16 cellular contexts compared by ENCODE assay signal in the genomic region with DNA sequence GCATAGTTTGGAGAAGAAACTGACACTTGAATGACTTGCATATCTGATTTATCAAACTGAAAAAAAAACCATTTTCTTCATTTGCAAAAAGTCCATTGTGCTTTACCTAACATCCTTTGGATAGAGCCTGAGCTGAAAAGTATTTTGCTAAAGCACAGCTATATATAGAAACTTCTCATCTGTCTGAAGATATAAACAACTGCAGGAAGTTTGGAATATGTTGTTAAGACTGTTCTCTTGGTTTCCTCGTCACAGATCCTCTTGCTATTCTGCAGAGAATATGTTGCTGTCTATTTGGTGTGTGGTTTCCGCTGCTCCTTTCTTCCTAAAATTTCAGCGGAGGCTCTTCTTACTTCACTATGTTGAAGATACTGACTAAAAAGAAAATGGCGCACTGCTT.
DNase-seq lines count a peak whose midpoint lies in the region; ATAC-seq and TF ChIP-seq lines count a peak whose summit lies in the region.
"Had no signal": no experiment of that assay in that cellular context is flagged by ENCODE, and none has a peak within 500 bp of the region (broad histone marks: within the 10 kb centered on the region; RNA-seq: fewer than 3 reads in every experiment).

No MANE protein-coding gene starts in this region.

- H3K27me3 ChIP-seq in adipocyte (replicated peaks; ENCODE audit: control insufficient read depth, insufficient read depth, low read length) (peaks cover 11% of the 10 kb centered on the region), gastroesophageal sphincter (no peaks in the 10 kb centered on the region)
- H3K27me3 ChIP-seq: SJSA1 had no signal

- H3K9me3 ChIP-seq in adipocyte (ENCODE audit: control insufficient read depth, low read length), result no peaks in the 10 kb centered on the region
- no peaks in the 10 kb centered on the region for H3K9me3 ChIP-seq in gastroesophageal sphincter
- H3K9me3 ChIP-seq: SJSA1 had no signal

- H3K9ac ChIP-seq in adipocyte (ENCODE audit: low read length), result no peak overlapping the region

- no peaks in the 10 kb centered on the region for H3K36me3 Mint-ChIP-seq in CD14-positive monocyte
- no peaks in the 10 kb centered on the region for H3K36me3 Mint-ChIP-seq in mesothelial cell of epicardium
- H3K36me3 Mint-ChIP-seq in endothelial cell (ENCODE audit: low read depth, unreplicated experiment), result no peaks in the 10 kb centered on the region
- H3K36me3 Mint-ChIP-seq in activated naive CD8-positive, alpha-beta T cell treated with anti-CD3 and anti-CD28 coated beads for 36 hours, result no peaks in the 10 kb centered on the region

- peak overlapping the region; percentile 2 to 89 (median 36) for H3K27ac Mint-ChIP-seq in CD14-positive monocyte
- H3K27ac Mint-ChIP-seq in mesothelial cell of epicardium, result peak overlapping the region; percentile 57
- no peak overlapping the region for H3K27ac Mint-ChIP-seq in endothelial cell (ENCODE audit: unreplicated experiment)
- H3K27ac Mint-ChIP-seq in activated naive CD8-positive, alpha-beta T cell treated with anti-CD3 and anti-CD28 coated beads for 36 hours, result no peak overlapping the region

- no peak for TF ChIP-seq CTCF in CD14-positive monocyte (IDR thresholded peaks at IDR 0.05)
- no peak for TF ChIP-seq CTCF in gastroesophageal sphincter (IDR thresholded peaks at IDR 0.05)
- TF ChIP-seq CTCF in mesothelial cell of epicardium (IDR thresholded peaks at IDR 0.05; ENCODE audit: unreplicated experiment), result no peak
- no peak for TF ChIP-seq CTCF in endothelial cell (IDR thresholded peaks at IDR 0.05; ENCODE audit: unreplicated experiment)

- H3K4me3 Mint-ChIP-seq in CD14-positive monocyte (peak overlapping the region; percentile 47 to 80), mesothelial cell of epicardium (no peak overlapping the region), endothelial cell (ENCODE audit: unreplicated experiment) (no peak overlapping the region)
- no peak overlapping the region for H3K4me3 Mint-ChIP-seq in activated naive CD8-positive, alpha-beta T cell treated with anti-CD3 and anti-CD28 coated beads for 36 hours

- peak overlapping the region in 3 of 4 donors; percentile 15 to 40 (median 34) for H3K27ac ChIP-seq in gastroesophageal sphincter
- H3K27ac ChIP-seq: PC-9, SJSA1 had no signal

- H3K36me3 ChIP-seq in adipocyte (ENCODE audit: control insufficient read depth, insufficient read depth, low read length, severe bottlenecking) (no peaks in the 10 kb centered on the region), gastroesophageal sphincter (no peaks in the 10 kb centered on the region)
- H3K36me3 ChIP-seq: SJSA1 had no signal

- 20 to 27% methylated on average over 4 of the region's 4 CpGs for WGBS in gastroesophageal sphincter (ENCODE audit: low coverage in 1 of 2), 2 donors

- peaks cover 15% of the 10 kb centered on the region for H3K4me1 Mint-ChIP-seq in CD14-positive monocyte
- peaks cover 6% of the 10 kb centered on the region for H3K4me1 Mint-ChIP-seq in mesothelial cell of epicardium
- peaks cover 9% of the 10 kb centered on the region for H3K4me1 Mint-ChIP-seq in endothelial cell (ENCODE audit: unreplicated experiment)
- H3K4me1 Mint-ChIP-seq in activated naive CD8-positive, alpha-beta T cell treated with anti-CD3 and anti-CD28 coated beads for 36 hours, result no peaks in the 10 kb centered on the region

- intact Hi-C loops in CD14-positive monocyte (cut with micrococcal nuclease), result no loop called here
- intact Hi-C loops in Right ventricle myocardium superior (cut with DNase I), result no loop called here

- no peak for TF ChIP-seq POLR2A in gastroesophageal sphincter (IDR thresholded peaks at IDR 0.05)

- ATAC-seq in gastroesophageal sphincter, result no peak
- no peak for ATAC-seq in Right ventricle myocardium superior (ENCODE audit: poor library complexity)

- no peak for DNase-seq in CD14-positive monocyte (ENCODE audit: low spot score)
- DNase-seq in adipocyte (ENCODE audit: low read depth), result peak; percentile 24
- DNase-seq in mesothelial cell of epicardium (ENCODE audit: low spot score in 2 of 2, unreplicated experiment in 2 of 2), result no peak
- DNase-seq in endothelial cell (ENCODE audit: low spot score), result no peak
- DNase-seq in activated naive CD8-positive, alpha-beta T cell treated with anti-CD3 and anti-CD28 coated beads for 36 hours, result no peak
- DNase-seq in Right ventricle myocardium superior, result no peak
- DNase-seq: COR-L47, H7, KBM-7, NCI-H1436 treated with DMSO at 0.1 percent for 48 hours, NCI-H2029 treated with DMSO at 0.1 percent for 48 hours, NCI-H510A, NCI-H774, PC-9 had no signal

- peaks cover 0 to 2% (median 2%) of the 10 kb centered on the region in 3 donors for H3K27me3 Mint-ChIP-seq in CD14-positive monocyte (ENCODE audit: low read depth in 3 of 3)
- peaks cover 6% of the 10 kb centered on the region for H3K27me3 Mint-ChIP-seq in mesothelial cell of epicardium (ENCODE audit: low read depth)
- H3K27me3 Mint-ChIP-seq in endothelial cell (ENCODE audit: unreplicated experiment), result peaks cover 4% of the 10 kb centered on the region
- H3K27me3 Mint-ChIP-seq in activated naive CD8-positive, alpha-beta T cell treated with anti-CD3 and anti-CD28 coated beads for 36 hours, result peaks cover 4% of the 10 kb centered on the region

- H3K4me1 ChIP-seq in adipocyte (ENCODE audit: control insufficient read depth, insufficient read depth, low read length), result no peaks in the 10 kb centered on the region
- H3K4me1 ChIP-seq in gastroesophageal sphincter, result peaks cover 0 to 33% (median 3%) of the 10 kb centered on the region in 3 donors
- H3K4me1 ChIP-seq: SJSA1 had no signal

- H3K9me3 Mint-ChIP-seq in CD14-positive monocyte (peaks cover 0 to 6% (median 2%) of the 10 kb centered on the region in 7 donors), mesothelial cell of epicardium (no peaks in the 10 kb centered on the region), endothelial cell (ENCODE audit: unreplicated experiment) (no peaks in the 10 kb centered on the region)
- H3K9me3 Mint-ChIP-seq in activated naive CD8-positive, alpha-beta T cell treated with anti-CD3 and anti-CD28 coated beads for 36 hours, result no peaks in the 10 kb centered on the region

- no peak for TF ChIP-seq EP300 in gastroesophageal sphincter (IDR thresholded peaks at IDR 0.05)

- H3K4me3 ChIP-seq in adipocyte (ENCODE audit: low read length) (no peak overlapping the region), gastroesophageal sphincter (no peak overlapping the region)
- H3K4me3 ChIP-seq: PC-9, SJSA1 had no signal

Comparison
In these comparisons a context has a peak if more than half of its experiments do, and no peak if none do; other contexts are left out.
1. H3K27ac Mint-ChIP-seq: peak in CD14-positive monocyte (7 of 7) and mesothelial cell of epicardium (single experiment); none in endothelial cell (single experiment) and activated naive CD8-positive, alpha-beta T cell treated with anti-CD3 and anti-CD28 coated beads for 36 hours (single experiment).
2. H3K4me3 Mint-ChIP-seq: peak in CD14-positive monocyte (2 of 2); none in mesothelial cell of epicardium (single experiment), endothelial cell (single experiment) and activated naive CD8-positive, alpha-beta T cell treated with anti-CD3 and anti-CD28 coated beads for 36 hours (single experiment).